Comparison of ENCODE assay signal across 25 cellular contexts in genomic region chr18:68181956-68182355, GRCh38.
"Had no signal": no experiment of that assay in that cellular context is flagged by ENCODE, and none has a peak within 500 bp of the region (broad histone marks: within the 10 kb centered on the region; RNA-seq: fewer than 3 reads in every experiment).

No MANE protein-coding gene starts in this region.

- H2AFZ ChIP-seq: neural progenitor cell had no signal

- H3K4me2 ChIP-seq: neural progenitor cell, smooth muscle cell had no signal

- H3K9ac ChIP-seq: neural progenitor cell had no signal

- H3K27ac ChIP-seq: coronary artery, esophagus squamous epithelium, gastrocnemius medialis, left ventricle myocardium inferior, neural progenitor cell, thoracic aorta, upper lobe of left lung, WERI-Rb-1 had no signal

- H3K4me3 ChIP-seq: coronary artery, esophagus squamous epithelium, gastrocnemius medialis, left ventricle myocardium inferior, neural progenitor cell, smooth muscle cell, thoracic aorta, upper lobe of left lung had no signal

- H3K27me3 ChIP-seq: esophagus squamous epithelium, gastrocnemius medialis, neural progenitor cell, upper lobe of left lung had no signal

- H3K27me3 Mint-ChIP-seq: activated CD4-positive, alpha-beta T cell treated with anti-CD3 and anti-CD28 coated beads, Interleukin-2, amount 10 ng/mL, durations not matched to agents 7 days and 5 days; activated CD8-positive, alpha-beta T cell treated with anti-CD3 and anti-CD28 coated beads for 36 hours; activated naive CD4-positive, alpha-beta T cell treated with anti-CD3 and anti-CD28 coated beads, Interleukin-2, amount 50 U/mL, for 24 hours had no signal

- H3K27ac Mint-ChIP-seq: activated CD4-positive, alpha-beta T cell treated with anti-CD3 and anti-CD28 coated beads, Interleukin-2, amount 10 ng/mL, durations not matched to agents 7 days and 5 days; activated CD8-positive, alpha-beta T cell treated with anti-CD3 and anti-CD28 coated beads for 36 hours; activated naive CD4-positive, alpha-beta T cell treated with anti-CD3 and anti-CD28 coated beads, Interleukin-2, amount 50 U/mL, for 24 hours; activated T-helper 1 cell treated with anti-CD3 and anti-CD28 coated beads, Interleukin-12 subunit alpha, Interleukin-12 subunit beta, Interleukin-2, Interleukin-4 antibody, amounts not matched to agents 30 ng/mL and 10 ng/mL and 1 ng/mL, durations not matched to agents 14 hours and 24 hours and 36 hours; endodermal cell; mesothelial cell of epicardium; naive thymus-derived CD8-positive, alpha-beta T cell; neural progenitor cell had no signal

- DNase-seq: activated CD4-positive, alpha-beta T cell treated with anti-CD3 and anti-CD28 coated beads, Interleukin-2, amount 10 ng/mL, durations not matched to agents 7 days and 5 days; activated CD4-positive, CD25-positive, alpha-beta regulatory T cell treated with anti-CD3 and anti-CD28 coated beads, Interleukin-2, amount 50 U/mL, for 72 hours; activated CD8-positive, alpha-beta T cell treated with anti-CD3 and anti-CD28 coated beads for 36 hours; activated gamma-delta T cell treated with Interleukin-2 at 50 U/mL for 16 hours; aorta; cerebellar nuclear complex; endodermal cell; esophagus squamous epithelium; gastrocnemius medialis; hippocampal formation; left ventricle myocardium inferior; naive thymus-derived CD8-positive, alpha-beta T cell; posterior cingulate gyrus; stimulated activated CD4-positive, alpha-beta T cell treated with anti-CD3 and anti-CD28 coated beads, Interleukin-4, amount 100 ng/mL, for 1 hour; stimulated activated naive CD4-positive, alpha-beta T cell; upper lobe of left lung; WERI-Rb-1 had no signal

- ATAC-seq: activated CD8-positive, alpha-beta T cell treated with anti-CD3 and anti-CD28 coated beads for 36 hours; gastrocnemius medialis; naive thymus-derived CD8-positive, alpha-beta T cell; sciatic nerve had no signal

- H3K9me3 ChIP-seq: esophagus squamous epithelium, gastrocnemius medialis, left ventricle myocardium inferior, thoracic aorta, upper lobe of left lung had no signal

- H3K4me3 Mint-ChIP-seq: activated CD4-positive, alpha-beta T cell treated with anti-CD3 and anti-CD28 coated beads, Interleukin-2, amount 10 ng/mL, durations not matched to agents 7 days and 5 days; activated CD8-positive, alpha-beta T cell treated with anti-CD3 and anti-CD28 coated beads for 36 hours; activated naive CD4-positive, alpha-beta T cell treated with anti-CD3 and anti-CD28 coated beads, Interleukin-2, amount 50 U/mL, for 24 hours; activated T-helper 1 cell treated with anti-CD3 and anti-CD28 coated beads, Interleukin-12 subunit alpha, Interleukin-12 subunit beta, Interleukin-2, Interleukin-4 antibody, amounts not matched to agents 30 ng/mL and 10 ng/mL and 1 ng/mL, durations not matched to agents 14 hours and 24 hours and 36 hours; endodermal cell; mesothelial cell of epicardium; naive thymus-derived CD8-positive, alpha-beta T cell; neural progenitor cell had no signal

- H3K36me3 Mint-ChIP-seq: activated naive CD4-positive, alpha-beta T cell treated with anti-CD3 and anti-CD28 coated beads, Interleukin-2, amount 50 U/mL, for 24 hours; mesothelial cell of epicardium; naive thymus-derived CD8-positive, alpha-beta T cell; neural progenitor cell had no signal

- H3K4me1 Mint-ChIP-seq: activated CD4-positive, alpha-beta T cell treated with anti-CD3 and anti-CD28 coated beads, Interleukin-2, amount 10 ng/mL, durations not matched to agents 7 days and 5 days; activated naive CD4-positive, alpha-beta T cell treated with anti-CD3 and anti-CD28 coated beads, Interleukin-2, amount 50 U/mL, for 24 hours; naive thymus-derived CD8-positive, alpha-beta T cell; neural progenitor cell had no signal

- H3K36me3 ChIP-seq: esophagus squamous epithelium, gastrocnemius medialis, left ventricle myocardium inferior, neural progenitor cell, thoracic aorta, upper lobe of left lung, WERI-Rb-1 had no signal

- H3K4me1 ChIP-seq: esophagus squamous epithelium, gastrocnemius medialis, left ventricle myocardium inferior, neural progenitor cell had no signal

- H3K9me3 Mint-ChIP-seq: activated CD4-positive, alpha-beta T cell treated with anti-CD3 and anti-CD28 coated beads, Interleukin-2, amount 10 ng/mL, durations not matched to agents 7 days and 5 days; activated CD8-positive, alpha-beta T cell treated with anti-CD3 and anti-CD28 coated beads for 36 hours; activated naive CD4-positive, alpha-beta T cell treated with anti-CD3 and anti-CD28 coated beads, Interleukin-2, amount 50 U/mL, for 24 hours; activated T-helper 1 cell treated with anti-CD3 and anti-CD28 coated beads, Interleukin-12 subunit alpha, Interleukin-12 subunit beta, Interleukin-2, Interleukin-4 antibody, amounts not matched to agents 30 ng/mL and 10 ng/mL and 1 ng/mL, durations not matched to agents 14 hours and 24 hours and 36 hours; endodermal cell; mesothelial cell of epicardium; naive thymus-derived CD8-positive, alpha-beta T cell; neural progenitor cell had no signal
